Comparison of ENCODE assay signal across 10 cellular contexts in the genomic region with DNA sequence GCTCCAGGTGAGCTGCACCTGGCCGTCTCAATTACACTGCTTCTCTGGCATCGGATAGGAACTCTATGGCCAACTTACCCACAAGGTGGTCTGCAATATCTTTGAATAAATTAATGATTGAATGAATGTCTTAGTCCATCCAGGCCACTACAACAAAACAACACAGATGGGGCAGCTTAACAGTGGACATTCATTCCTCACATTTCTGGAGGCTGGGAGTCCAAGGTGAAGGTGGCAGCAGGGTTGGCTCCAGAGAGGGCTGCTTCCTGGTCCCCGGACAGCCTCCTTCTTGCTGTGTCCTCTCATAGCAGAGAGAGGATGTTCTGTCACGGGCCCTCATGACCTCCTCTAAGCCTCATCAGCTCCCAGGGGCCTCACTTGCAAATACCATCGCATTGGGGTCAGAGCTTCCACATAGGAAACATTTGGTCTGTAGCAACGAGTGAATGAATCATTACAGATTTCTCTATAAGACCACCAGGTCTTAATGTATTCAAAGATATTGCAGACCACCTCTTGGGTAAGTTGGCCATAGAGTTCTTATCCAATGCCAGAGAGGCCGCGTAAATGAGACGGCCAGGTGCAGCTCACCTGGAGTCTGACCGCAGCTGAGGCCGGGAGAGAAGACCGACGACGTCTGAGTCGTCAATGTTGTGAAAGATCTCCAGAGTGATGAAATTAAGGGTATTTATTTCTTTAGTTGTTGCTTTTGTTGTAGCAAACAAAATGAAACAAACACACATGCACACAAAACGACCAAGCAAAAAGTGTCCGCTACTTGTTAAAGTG.
"Had no signal": no experiment of that assay in that cellular context is flagged by ENCODE, and none has a peak within 500 bp of the region (broad histone marks: within the 10 kb centered on the region; RNA-seq: fewer than 3 reads in every experiment).

No MANE protein-coding gene starts in this region.

- DNase-seq: activated CD4-positive, alpha-beta T cell treated with anti-CD3 and anti-CD28 coated beads, Interleukin-2, amount 50 U/mL, for 48 hours; activated CD8-positive, alpha-beta memory T cell treated with anti-CD3 and anti-CD28 coated beads, Interleukin-2, amount 50 U/mL, for 48 hours; cortex of kidney; effector CD8-positive, alpha-beta T cell; transverse colon had no signal

- ATAC-seq: activated CD4-positive, CD25-positive, alpha-beta regulatory T cell treated with anti-CD3 and anti-CD28 coated beads, Interleukin-2, amount 50 U/mL, for 24 hours; gastrocnemius medialis; left lung had no signal

- H3K4me3 ChIP-seq: cardiac muscle cell, gastrocnemius medialis, left lung, skin epidermis, transverse colon had no signal

- H3K27me3 ChIP-seq: cardiac muscle cell, transverse colon had no signal

- H3K36me3 ChIP-seq: cardiac muscle cell, gastrocnemius medialis, left lung, transverse colon had no signal

- H3K4me1 ChIP-seq: transverse colon had no signal

- H3K27ac ChIP-seq: cardiac muscle cell, gastrocnemius medialis, left lung, skin epidermis, transverse colon had no signal
